In the genomic region with DNA sequence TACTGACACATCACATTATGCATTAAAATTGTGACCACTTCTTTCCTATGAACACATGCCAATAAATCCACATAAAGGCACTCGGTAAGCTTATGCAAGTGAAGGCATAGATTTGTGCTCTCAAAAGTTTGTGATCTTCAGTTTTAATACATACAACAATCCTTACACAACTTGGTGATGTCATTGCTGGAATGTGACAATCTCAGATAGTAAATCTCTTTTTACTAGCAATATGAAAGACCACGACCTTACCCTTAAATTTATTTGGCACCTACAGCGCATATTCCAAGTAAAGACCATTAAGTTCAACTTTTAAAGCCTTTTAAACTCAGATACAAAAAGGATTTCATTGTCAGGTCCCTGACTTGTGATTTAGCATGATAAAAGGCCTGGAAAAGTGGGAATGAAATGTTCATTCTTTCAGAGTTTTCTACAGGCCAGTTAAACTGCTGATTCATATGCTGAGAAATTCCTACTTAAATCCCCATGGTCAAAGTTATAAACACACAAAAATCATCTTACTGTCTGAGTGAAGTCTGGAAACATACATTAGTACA, we compare ENCODE assay signal across 16 cellular contexts.
DNase-seq lines count a peak whose midpoint lies in the region; ATAC-seq, FAIRE-seq and TF ChIP-seq lines count a peak whose summit lies in the region.
"Had no signal": no experiment of that assay in that cellular context is flagged by ENCODE, and none has a peak within 500 bp of the region (broad histone marks: within the 10 kb centered on the region; RNA-seq: fewer than 3 reads in every experiment).

No MANE protein-coding gene starts in this region.

- H3K9me3 ChIP-seq in endodermal cell (ENCODE audit: control insufficient read depth, low read length) = no peaks in the 10 kb centered on the region
- no peaks in the 10 kb centered on the region for H3K9me3 ChIP-seq in pancreas
- H3K9me3 ChIP-seq: BLaER1 treated with 17β-estradiol and CSF1 and Interleukin-3, amounts not matched to agents 10 nM and 100 nM; Peyer's patch had no signal

- intact Hi-C loops in pancreas (cut with DNase I) = no loop called here

- peak; percentile 72 for DNase-seq in EL
- DNase-seq in LoVo (ENCODE audit: low spot score) = peak; percentile 1
- no peak for DNase-seq in endodermal cell
- peak; percentile 21 for DNase-seq in myocyte (ENCODE audit: low read depth)
- no peak for DNase-seq in immature natural killer cell
- DNase-seq in glutamatergic neuron = no peak
- no peak for DNase-seq in SKM-1 (lab: John Stamatoyannopoulos, UW; ENCODE audit: unreplicated experiment)
- DNase-seq in pancreas = no peak
- DNase-seq: activated naive CD4-positive, alpha-beta T cell treated with anti-CD3 and anti-CD28 coated beads, Interleukin-2, amount 50 U/mL, for 16 hours; cortex of kidney; mammary epithelial cell; NCI-H1092; NCI-H510A; Peyer's patch had no signal

- TF ChIP-seq CTCF in endodermal cell (conservative IDR thresholded peaks at IDR 0.05) = no peak
- no peak for TF ChIP-seq CTCF in glutamatergic neuron (IDR thresholded peaks at IDR 0.05; ENCODE audit: partially characterized antibody, unreplicated experiment)
- TF ChIP-seq CTCF in pancreas (IDR thresholded peaks at IDR 0.05) = no peak

- H3K36me3 ChIP-seq in endodermal cell (ENCODE audit: control insufficient read depth, insufficient read depth, low read length) (peaks cover 86% of the 10 kb centered on the region), pancreas (peaks cover 0 to 3% (median 0%) of the 10 kb centered on the region in 3 donors)

- H3K4me1 Mint-ChIP-seq in endodermal cell = peaks cover 31% of the 10 kb centered on the region
- peaks cover 16 to 24% of the 10 kb centered on the region in 2 donors for H3K4me1 Mint-ChIP-seq in immature natural killer cell
- H3K4me1 Mint-ChIP-seq in glutamatergic neuron (ENCODE audit: low read depth, unreplicated experiment) = peaks cover 16% of the 10 kb centered on the region

- peaks cover 51% of the 10 kb centered on the region for H3K36me3 Mint-ChIP-seq in endodermal cell (ENCODE audit: low read depth)
- peaks cover 0 to 8% (median 0%) of the 10 kb centered on the region in 3 donors for H3K36me3 Mint-ChIP-seq in immature natural killer cell
- no peaks in the 10 kb centered on the region for H3K36me3 Mint-ChIP-seq in glutamatergic neuron (ENCODE audit: unreplicated experiment)

- H3K4me3 ChIP-seq in endodermal cell (ENCODE audit: low read length) (no peak overlapping the region), pancreas (no peak overlapping the region)
- H3K4me3 ChIP-seq: BLaER1 treated with 17β-estradiol and CSF1 and Interleukin-3, amounts not matched to agents 10 nM and 100 nM; Peyer's patch had no signal

- no peaks in the 10 kb centered on the region for H3K27me3 Mint-ChIP-seq in endodermal cell (ENCODE audit: insufficient read depth)
- peaks cover 0 to 11% (median 8%) of the 10 kb centered on the region in 3 donors for H3K27me3 Mint-ChIP-seq in immature natural killer cell (ENCODE audit: low read depth in 3 of 3)
- peaks cover 2% of the 10 kb centered on the region for H3K27me3 Mint-ChIP-seq in glutamatergic neuron (ENCODE audit: unreplicated experiment)
- H3K27me3 Mint-ChIP-seq: progenitor cell of endocrine pancreas had no signal

- no peak overlapping the region for H3K4me3 Mint-ChIP-seq in endodermal cell
- H3K4me3 Mint-ChIP-seq in immature natural killer cell = no peak overlapping the region
- no peak overlapping the region for H3K4me3 Mint-ChIP-seq in glutamatergic neuron (ENCODE audit: unreplicated experiment)

- peak overlapping the region; percentile 14 for H3K27ac ChIP-seq in endodermal cell (ENCODE audit: low read depth, low read length)
- no peak overlapping the region for H3K27ac ChIP-seq in pancreas
- H3K27ac ChIP-seq: BLaER1 treated with 17β-estradiol and CSF1 and Interleukin-3, amounts not matched to agents 10 nM and 100 nM; Peyer's patch had no signal

- 72 to 89% methylated on average over 1 to 3 of the region's 3 CpGs for WGBS in endodermal cell (ENCODE audit: insufficient coverage in 1 of 2, insufficient read length in 1 of 2), 2 experiments
- WGBS in pancreas, 2 donors = 78 to 81% methylated on average over 3 of the region's 3 CpGs

- no peak for FAIRE-seq in pancreas (lab: Jason Lieb, UNC)

- H3K9me3 Mint-ChIP-seq in endodermal cell = no peaks in the 10 kb centered on the region
- no peaks in the 10 kb centered on the region for H3K9me3 Mint-ChIP-seq in immature natural killer cell
- H3K9me3 Mint-ChIP-seq in glutamatergic neuron (ENCODE audit: unreplicated experiment) = peaks cover 7% of the 10 kb centered on the region

- no peaks in the 10 kb centered on the region for H3K4me1 ChIP-seq in endodermal cell (ENCODE audit: control insufficient read depth, insufficient read depth, low read length)
- no peaks in the 10 kb centered on the region for H3K4me1 ChIP-seq in pancreas
- H3K4me1 ChIP-seq: Peyer's patch had no signal

- H3K27ac Mint-ChIP-seq in endodermal cell (peak overlapping the region; percentile 68), immature natural killer cell (no peak overlapping the region), glutamatergic neuron (ENCODE audit: unreplicated experiment) (no peak overlapping the region)
- H3K27ac Mint-ChIP-seq: progenitor cell of endocrine pancreas had no signal

- H3K9ac ChIP-seq in endodermal cell (ENCODE audit: extremely low read depth, low read length, poor library complexity, severe bottlenecking) = no peak overlapping the region
- H3K9ac ChIP-seq: BLaER1 treated with 17β-estradiol and CSF1 and Interleukin-3, amounts not matched to agents 10 nM and 100 nM had no signal

- no peaks in the 10 kb centered on the region for H3K27me3 ChIP-seq in endodermal cell (ENCODE audit: control insufficient read depth, insufficient read depth, low read length, poor library complexity, severe bottlenecking)
- no peaks in the 10 kb centered on the region for H3K27me3 ChIP-seq in pancreas
- H3K27me3 ChIP-seq: BLaER1 treated with 17β-estradiol and CSF1 and Interleukin-3, amounts not matched to agents 10 nM and 100 nM; Peyer's patch had no signal

- ATAC-seq in pancreas = no peak

Comparison
In these comparisons a context has a peak if more than half of its experiments do, and no peak if none do; other contexts are left out.
1. DNase-seq: peak in EL (single experiment), LoVo (single experiment) and myocyte (single experiment); none in endodermal cell (single experiment), immature natural killer cell (0 of 3), glutamatergic neuron (single experiment), SKM-1 (single experiment) and pancreas (0 of 6).